Comparison of ENCODE assay signal across 13 cellular contexts in the genomic region with DNA sequence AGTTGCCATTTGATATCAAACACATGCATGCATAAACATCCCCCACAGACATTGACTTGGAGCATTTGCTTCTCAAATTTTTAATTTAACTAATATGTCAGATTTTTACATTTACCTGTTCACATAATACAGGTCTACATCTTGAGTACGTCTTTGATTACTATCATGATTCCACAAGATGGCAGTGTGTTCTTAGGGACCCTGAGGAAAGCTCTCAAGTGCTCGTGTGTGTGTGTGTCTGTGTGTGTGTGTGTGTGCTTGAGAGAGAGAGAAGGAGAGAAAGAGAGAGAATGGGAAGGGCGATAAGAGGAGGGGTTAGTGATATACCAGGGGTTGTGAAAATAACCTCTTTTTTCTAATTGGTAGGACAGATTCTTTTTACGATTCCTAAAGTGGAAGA.
DNase-seq lines count a peak whose midpoint lies in the region; ATAC-seq, FAIRE-seq and TF ChIP-seq lines count a peak whose summit lies in the region.
"Had no signal": no experiment of that assay in that cellular context is flagged by ENCODE, and none has a peak within 500 bp of the region (broad histone marks: within the 10 kb centered on the region; RNA-seq: fewer than 3 reads in every experiment).

No MANE protein-coding gene starts in this region.

- no peaks in the 10 kb centered on the region for H3F3A ChIP-seq in PC-3 (ENCODE audit: low read length, unreplicated experiment)

- H2AFZ ChIP-seq in PC-3 (ENCODE audit: low read length) = no peak overlapping the region

- H4K20me1 ChIP-seq in PC-3 (ENCODE audit: low read length) = no peaks in the 10 kb centered on the region

- no peak for ATAC-seq in PC-3
- ATAC-seq in GM21360 (IDR thresholded peaks at IDR 0.05; ENCODE audit: unreplicated experiment) = no peak
- no peak for ATAC-seq in HG03457 (IDR thresholded peaks at IDR 0.05; ENCODE audit: unreplicated experiment)
- ATAC-seq: heart right ventricle had no signal

- no TSS peak for BruUV-seq in PC-3 (replicated peaks; lab: Mats Ljungman, UMichigan)

- H3K4me3 ChIP-seq in PC-3 (ENCODE audit: low read length) = no peak overlapping the region
- H3K4me3 ChIP-seq in bronchial epithelial cell (ENCODE audit: low read depth, low read length) = no peak overlapping the region
- no peak overlapping the region for H3K4me3 ChIP-seq in ascending aorta
- H3K4me3 ChIP-seq: heart right ventricle, sigmoid colon had no signal

- H3K36me3 ChIP-seq in PC-3 (ENCODE audit: low read depth, low read length) (no peaks in the 10 kb centered on the region), bronchial epithelial cell (ENCODE audit: control insufficient read depth, insufficient read depth, low read length) (no peaks in the 10 kb centered on the region), ascending aorta (no peaks in the 10 kb centered on the region)
- H3K36me3 ChIP-seq: heart right ventricle, sigmoid colon had no signal

- H3K9me2 ChIP-seq in PC-3 (replicated peaks; ENCODE audit: low read length) = no peaks in the 10 kb centered on the region

- in situ Hi-C loops in ACHN (cut with HindIII; ENCODE audit: low pct_ligation_motif_present, low pct_unique_long_range_greater_than_20kb, low sequenced_read_pairs) = no loop called here

- CTCF ChIA-PET in PC-3 (lab: Charles Lee) = interaction anchor here (0.9 to 1.5 kb wide), 2 partner anchors 11 to 47 kb away, joined by 3 to 7 read pairs; no protein-coding TSS in a partner anchor

- H3K9me3 ChIP-seq in PC-3 (ENCODE audit: low read length) = no peaks in the 10 kb centered on the region
- H3K9me3 ChIP-seq in ascending aorta = no peaks in the 10 kb centered on the region
- H3K9me3 ChIP-seq: heart right ventricle, sigmoid colon had no signal

- POLR2A ChIA-PET in PC-3 (lab: Charles Lee; ENCODE audit: unreplicated experiment) = no interaction called here

- no peak overlapping the region for H3K27ac ChIP-seq in PC-3 (ENCODE audit: low read length)
- H3K27ac ChIP-seq in ascending aorta = no peak overlapping the region
- H3K27ac ChIP-seq: heart right ventricle, KMS-11, sigmoid colon had no signal

- no peaks in the 10 kb centered on the region for H3K4me1 ChIP-seq in PC-3 (ENCODE audit: insufficient read depth, low read length)
- no peaks in the 10 kb centered on the region for H3K4me1 ChIP-seq in ascending aorta
- H3K4me1 ChIP-seq: heart right ventricle, sigmoid colon had no signal

- peak; percentile 50; the same call in 1 of the 2 replicates for TF ChIP-seq CTCF in PC-3 (conservative IDR thresholded peaks at IDR 0.05; ENCODE audit: low read depth, low read length)
- no peak for TF ChIP-seq CTCF in bronchial epithelial cell (IDR thresholded peaks at IDR 0.05; ENCODE audit: insufficient read depth, low read length, severe bottlenecking)
- TF ChIP-seq CTCF in ascending aorta (IDR thresholded peaks at IDR 0.05) = no peak

- DNase-seq in ACHN (peak; percentile 18), ELR (ENCODE audit: low read depth) (peak; percentile 13), PC-3 (peak; percentile 17), bronchial epithelial cell (ENCODE audit: low read depth) (peak; percentile 27), GM19240 (ENCODE audit: insufficient read length, low spot score) (no peak), ascending aorta (ENCODE audit: low spot score in 2 of 2) (no peak)
- DNase-seq: activated CD8-positive, alpha-beta memory T cell treated with anti-CD3 and anti-CD28 coated beads for 24 hours; aorta; heart right ventricle; sigmoid colon had no signal

- intact Hi-C loops in PC-3 (cut with micrococcal nuclease) (no loop called here), ascending aorta (cut with DNase I) (no loop called here)

- no peaks in the 10 kb centered on the region for H3K79me2 ChIP-seq in PC-3 (ENCODE audit: low read length)

- H3K27me3 ChIP-seq in PC-3 (ENCODE audit: low read length) (peaks cover 30% of the 10 kb centered on the region), bronchial epithelial cell (ENCODE audit: control insufficient read depth, insufficient read depth, low read length) (no peaks in the 10 kb centered on the region), ascending aorta (no peaks in the 10 kb centered on the region)

- no peak for FAIRE-seq in bronchial epithelial cell (lab: Jason Lieb, UNC)

- no peak overlapping the region for H3K4me2 ChIP-seq in PC-3 (ENCODE audit: low read length)
- H3K4me2 ChIP-seq: KMS-11 had no signal

- H3K9ac ChIP-seq in PC-3 (ENCODE audit: low read length) = no peak overlapping the region
- H3K9ac ChIP-seq: KMS-11 had no signal

Comparison
In these comparisons a context has a peak if more than half of its experiments do, and no peak if none do; other contexts are left out.
1. DNase-seq: peak in ACHN (single experiment), ELR (single experiment), PC-3 (single experiment) and bronchial epithelial cell (single experiment); none in GM19240 (single experiment) and ascending aorta (0 of 2).